1 cellular context compared by ENCODE assay signal in genomic region chr16:53680756-53681155, GRCh38.
TF ChIP-seq lines count a peak whose summit lies in the region.

No MANE protein-coding gene starts in this region.

TF ChIP-seq in IMR-90, 13 proteins besides CTCF, POLR2A, EP300 and RAD21 (continued from another document):
- no peak for TF ChIP-seq ELK1 (IDR thresholded peaks at IDR 0.05; ENCODE audit: borderline replicate concordance, low read depth, low read length)
TF ChIP-seq in IMR-90: peak in this region for 0.
